ENCODE assay signal across 11 cellular contexts in genomic region chr1:223733898-223734852, GRCh38. TPM values are rescaled to one million over a fixed set of nuclear protein-coding genes. Genes with fewer than 3 reads are reported as not detected.
DNase-seq lines count a peak whose midpoint lies in the region; ATAC-seq and TF ChIP-seq lines count a peak whose summit lies in the region.
"Had no signal": no experiment of that assay in that cellular context is flagged by ENCODE, and none has a peak within 500 bp of the region (broad histone marks: within the 10 kb centered on the region; RNA-seq: fewer than 3 reads in every experiment).

No MANE protein-coding gene starts in this region.

- no peaks in the 10 kb centered on the region for H3K27me3 ChIP-seq in hepatocyte

- DNase-seq in Ammon's horn (ENCODE audit: low spot score) (peak; percentile 71), T-helper 17 cell (no peak), hepatocyte (ENCODE audit: low spot score) (no peak), posterior cingulate gyrus (peak in 6 of 10 donors; percentile 34 to 87 (median 62)), GM03348 (ENCODE audit: low spot score) (no peak), NCI-H345 (lab: John Stamatoyannopoulos, UW) (no peak), kidney glomerular epithelial cell (lab: John Stamatoyannopoulos, UW) (no peak), HuH-7.5 (ENCODE audit: low spot score) (no peak)
- DNase-seq: CD4-positive, alpha-beta T cell; NCI-H748 treated with DMSO at 0.1 percent for 48 hours had no signal

- H3K9me3 ChIP-seq in T-helper 17 cell (ENCODE audit: control insufficient read depth, low read length, poor library complexity, severe bottlenecking) = no peaks in the 10 kb centered on the region
- no peaks in the 10 kb centered on the region for H3K9me3 ChIP-seq in hepatocyte (ENCODE audit: low read depth)

- H3K4me1 Mint-ChIP-seq in T-helper 17 cell = peaks cover 32% of the 10 kb centered on the region

- no peak overlapping the region for H3K4me3 ChIP-seq in hepatocyte
- H3K4me3 ChIP-seq: skin epidermis had no signal

- peak overlapping the region; percentile 83 for H3K27ac Mint-ChIP-seq in T-helper 17 cell
- H3K27ac Mint-ChIP-seq: CD4-positive, alpha-beta T cell had no signal

- no peaks in the 10 kb centered on the region for H3K9me2 ChIP-seq in hepatocyte (replicated peaks; ENCODE audit: insufficient read depth)

- H3K36me3 ChIP-seq in hepatocyte (replicated peaks; ENCODE audit: insufficient read depth, low read depth) = no peaks in the 10 kb centered on the region

- H2AFZ ChIP-seq in hepatocyte = no peak overlapping the region

- H3K79me2 ChIP-seq in hepatocyte = peaks cover 44% of the 10 kb centered on the region

- no peaks in the 10 kb centered on the region for H3K27me3 Mint-ChIP-seq in T-helper 17 cell
- H3K27me3 Mint-ChIP-seq: CD4-positive, alpha-beta T cell had no signal

- H3K36me3 Mint-ChIP-seq in T-helper 17 cell (ENCODE audit: low read depth) = peaks cover 6% of the 10 kb centered on the region

- peaks cover 64% of the 10 kb centered on the region for H3K4me1 ChIP-seq in hepatocyte (ENCODE audit: insufficient read depth)

- TF ChIP-seq CTCF in hepatocyte (IDR thresholded peaks at IDR 0.05; ENCODE audit: poor library complexity) = no peak

- ATAC-seq in T-helper 17 cell = no peak

- no peak overlapping the region for H3K4me2 ChIP-seq in hepatocyte

- 75% methylated on average over 20 of the region's 20 CpGs for WGBS in hepatocyte (ENCODE audit: low lambda C conversion rate, missing lambda C conversion rate)

- no peak overlapping the region for H3K4me3 Mint-ChIP-seq in T-helper 17 cell
- H3K4me3 Mint-ChIP-seq: CD4-positive, alpha-beta T cell had no signal

- peak overlapping the region; percentile 77 for H3K27ac ChIP-seq in hepatocyte

- intact Hi-C loops in posterior cingulate gyrus (cut with DNase I) = no loop called here

- H4K20me1 ChIP-seq in hepatocyte (ENCODE audit: insufficient read depth, poor library complexity, severe bottlenecking) = no peaks in the 10 kb centered on the region

RNA-seq across cellular contexts. Expression of gene CAPN2, which starts 21.8 kb away (rescaled TPM):
- 100 to 1,000 TPM; 218 to 220 TPM for total RNA-seq in T-helper 17 cell
- 123 and 147 TPM in 2 replicates for total RNA-seq in hepatocyte
- polyA plus RNA-seq in hepatocyte = 161 and 162 TPM in 2 replicates

Comparison
In these comparisons a context has a peak if more than half of its experiments do, and no peak if none do; other contexts are left out.
1. DNase-seq: peak in Ammon's horn (single experiment) and posterior cingulate gyrus (6 of 10); none in T-helper 17 cell (0 of 3), hepatocyte (single experiment), GM03348 (single experiment), NCI-H345 (single experiment), kidney glomerular epithelial cell (single experiment) and HuH-7.5 (single experiment).